In the genomic region with DNA sequence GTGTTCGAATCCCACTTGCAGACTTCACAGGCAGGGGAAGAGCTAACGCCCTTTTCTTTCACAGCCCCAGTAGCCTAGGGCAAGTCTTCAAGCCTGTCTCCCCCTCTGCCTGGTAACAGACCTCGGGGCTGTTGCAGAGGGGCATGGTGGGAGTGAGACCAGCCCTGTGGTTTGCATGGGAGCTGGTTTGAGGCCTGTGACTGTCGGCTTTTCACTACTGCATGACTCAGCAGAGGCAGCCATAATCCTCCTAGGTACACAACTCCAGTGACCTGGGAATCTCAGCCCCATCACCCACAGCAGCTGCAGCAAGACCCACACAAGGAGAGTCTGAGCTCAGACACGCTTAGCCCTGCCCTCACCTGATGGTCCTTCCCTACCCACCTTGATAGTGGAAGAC, we compare ENCODE assay signal across 2 cellular contexts.
TF ChIP-seq lines count a peak whose summit lies in the region.

No MANE protein-coding gene starts in this region.

TF ChIP-seq in IMR-90, 13 proteins besides CTCF, POLR2A, EP300 and RAD21:
- TF ChIP-seq RCOR1 (IDR thresholded peaks at IDR 0.05; ENCODE audit: insufficient replicate concordance, low read length): no peak

TF ChIP-seq in K562, 482 proteins besides CTCF, POLR2A, EP300 and RAD21:
- TF ChIP-seq POLR2AphosphoS2 (IDR thresholded peaks at IDR 0.05; ENCODE audit: low read length): no peak
- peak; percentile 42; the same call in 1 of the 2 replicates for TF ChIP-seq C11orf30 (IDR thresholded peaks at IDR 0.05; ENCODE audit: low read depth)
- no peak for TF ChIP-seq IFI16 (CRISPR knock-in tag; IDR thresholded peaks at IDR 0.05)
- TF ChIP-seq BRCA1 (IDR thresholded peaks at IDR 0.05): no peak
- TF ChIP-seq BRCA1 (CRISPR knock-in tag; IDR thresholded peaks at IDR 0.05): no peak
- peak; percentile 39; the same call in 1 of the 2 replicates for TF ChIP-seq ZNF316 (IDR thresholded peaks at IDR 0.05)
- TF ChIP-seq, protein P1, sequence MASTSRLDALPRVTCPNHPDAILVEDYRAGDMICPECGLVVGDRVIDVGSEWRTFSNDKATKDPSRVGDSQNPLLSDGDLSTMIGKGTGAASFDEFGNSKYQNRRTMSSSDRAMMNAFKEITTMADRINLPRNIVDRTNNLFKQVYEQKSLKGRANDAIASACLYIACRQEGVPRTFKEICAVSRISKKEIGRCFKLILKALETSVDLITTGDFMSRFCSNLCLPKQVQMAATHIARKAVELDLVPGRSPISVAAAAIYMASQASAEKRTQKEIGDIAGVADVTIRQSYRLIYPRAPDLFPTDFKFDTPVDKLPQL (IDR thresholded peaks at IDR 0.05; ENCODE audit: extremely low read depth, insufficient read length): no peak
- TF ChIP-seq MAFG (tag; conservative IDR thresholded peaks at IDR 0.05): 0 out of 2 replicates have a peak, but pooled peaks have one; percentile 28
- TF ChIP-seq FOXK2 (conservative IDR thresholded peaks at IDR 0.05 in 1 of 2, IDR thresholded peaks at IDR 0.05 in 1 of 2; ENCODE audit: low read depth in 2 of 2): no peak
- no peak for TF ChIP-seq NFATC3 (IDR thresholded peaks at IDR 0.05)
- no peak for TF ChIP-seq NFYB (IDR thresholded peaks at IDR 0.05; ENCODE audit: extremely low read depth, insufficient read length)
- TF ChIP-seq YY1 (IDR thresholded peaks at IDR 0.05; ENCODE audit: borderline replicate concordance in 1 of 3, control insufficient read depth in 1 of 3, extremely low read depth in 1 of 3, insufficient read depth in 3 of 3, insufficient read length in 1 of 3, insufficient replicate concordance in 2 of 3, low read depth in 1 of 3, low read length in 2 of 3): peak in 1 of 3 experiments; percentile 23
- no peak for TF ChIP-seq SP2 (IDR thresholded peaks at IDR 0.05; ENCODE audit: extremely low read depth, low read depth, low read length, poor library complexity, severe bottlenecking)
- no peak for TF ChIP-seq ZNF79 (CRISPR knock-in tag; IDR thresholded peaks at IDR 0.05; ENCODE audit: low read depth)
- TF ChIP-seq NFE2 (IDR thresholded peaks at IDR 0.05; ENCODE audit: low read depth): peak; percentile 64
- peak; percentile 53 for TF ChIP-seq ZFP36 (IDR thresholded peaks at IDR 0.05; ENCODE audit: low read depth, low read length, partially characterized antibody)
- TF ChIP-seq, protein P2, sequence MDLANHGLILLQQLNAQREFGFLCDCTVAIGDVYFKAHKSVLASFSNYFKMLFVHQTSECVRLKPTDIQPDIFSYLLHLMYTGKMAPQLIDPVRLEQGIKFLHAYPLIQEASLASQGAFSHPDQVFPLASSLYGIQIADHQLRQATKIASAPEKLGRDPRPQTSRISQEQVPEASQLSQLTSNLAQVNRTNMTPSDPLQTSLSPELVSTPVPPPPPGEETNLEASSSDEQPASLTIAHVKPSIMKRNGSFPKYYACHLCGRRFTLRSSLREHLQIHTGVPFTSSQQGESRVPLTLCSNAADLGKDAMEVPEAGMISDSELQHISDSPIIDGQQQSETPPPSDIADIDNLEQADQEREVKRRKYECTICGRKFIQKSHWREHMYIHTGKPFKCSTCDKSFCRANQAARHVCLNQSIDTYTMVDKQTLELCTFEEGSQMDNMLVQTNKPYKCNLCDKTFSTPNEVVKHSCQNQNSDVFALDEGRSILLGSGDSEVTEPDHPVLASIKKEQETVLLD (IDR thresholded peaks at IDR 0.05): no peak
- TF ChIP-seq KAT2B (IDR thresholded peaks at IDR 0.05; ENCODE audit: low read depth, low read length): no peak
- TF ChIP-seq, protein P3, sequence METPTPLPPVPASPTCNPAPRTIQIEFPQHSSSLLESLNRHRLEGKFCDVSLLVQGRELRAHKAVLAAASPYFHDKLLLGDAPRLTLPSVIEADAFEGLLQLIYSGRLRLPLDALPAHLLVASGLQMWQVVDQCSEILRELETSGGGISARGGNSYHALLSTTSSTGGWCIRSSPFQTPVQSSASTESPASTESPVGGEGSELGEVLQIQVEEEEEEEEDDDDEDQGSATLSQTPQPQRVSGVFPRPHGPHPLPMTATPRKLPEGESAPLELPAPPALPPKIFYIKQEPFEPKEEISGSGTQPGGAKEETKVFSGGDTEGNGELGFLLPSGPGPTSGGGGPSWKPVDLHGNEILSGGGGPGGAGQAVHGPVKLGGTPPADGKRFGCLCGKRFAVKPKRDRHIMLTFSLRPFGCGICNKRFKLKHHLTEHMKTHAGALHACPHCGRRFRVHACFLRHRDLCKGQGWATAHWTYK (CRISPR knock-in tag; IDR thresholded peaks at IDR 0.05): no peak
